Comparison of ENCODE assay signal across 9 cellular contexts in genomic region chr12:31362115-31362758, GRCh38. TPM values are rescaled to one million over a fixed set of nuclear protein-coding genes. Genes with fewer than 3 reads are reported as not detected.
A peak's percentile ranks its signal among the peaks of the same experiment; 100 is the strongest.
DNase-seq lines count a peak whose midpoint lies in the region; ATAC-seq and FAIRE-seq lines count a peak whose summit lies in the region.
"Had no signal": no experiment of that assay in that cellular context is flagged by ENCODE, and none has a peak within 500 bp of the region (broad histone marks: within the 10 kb centered on the region; RNA-seq: fewer than 3 reads in every experiment).

No MANE protein-coding gene starts in this region.

- no peaks in the 10 kb centered on the region for H3K27me3 ChIP-seq in mucosa of rectum (ENCODE audit: control insufficient read depth in 2 of 2, insufficient read depth in 2 of 2, low read length in 2 of 2)

- DNase-seq in NCI-H128 (lab: John Stamatoyannopoulos, UW; ENCODE audit: unreplicated experiment) (peak; percentile 45), frontal cortex (ENCODE audit: low spot score in 2 of 2) (no peak), GDM1 (lab: John Stamatoyannopoulos, UW) (no peak), HCEC 1CT (no peak)
- DNase-seq in activated CD8-positive, alpha-beta memory T cell treated with anti-CD3 and anti-CD28 coated beads, Interleukin-2, amount 10 ng/mL, durations not matched to agents 7 days and 5 days, result peak; percentile 41

- peak overlapping the region; percentile 20 to 69 for H3K9ac ChIP-seq in mucosa of rectum (ENCODE audit: low read depth in 1 of 2, low read length in 2 of 2)

- peak overlapping the region; percentile 82 to 84 for H3K27ac ChIP-seq in mucosa of rectum (ENCODE audit: low read depth in 2 of 2, low read length in 2 of 2)

- peaks cover 21% of the 10 kb centered on the region for H3K4me1 Mint-ChIP-seq in activated CD8-positive, alpha-beta memory T cell treated with anti-CD3 and anti-CD28 coated beads, Interleukin-2, amount 10 ng/mL, durations not matched to agents 7 days and 5 days

- no peaks in the 10 kb centered on the region for H3K9me3 ChIP-seq in mucosa of rectum (ENCODE audit: control insufficient read depth in 2 of 2, low read length in 2 of 2)

- CTCF ChIA-PET in activated CD8-positive, alpha-beta memory T cell treated with anti-CD3 and anti-CD28 coated beads, Interleukin-2, amount 10 ng/mL, durations not matched to agents 7 days and 5 days (lab: Charles Lee), result interaction anchor here (0.7 to 3.1 kb wide), 12 partner anchors 10 to 513 kb away, joined by 3 to 16 read pairs (median 4); partner anchors contain the start of gene SINHCAF

- H3K36me3 Mint-ChIP-seq in activated CD8-positive, alpha-beta memory T cell treated with anti-CD3 and anti-CD28 coated beads, Interleukin-2, amount 10 ng/mL, durations not matched to agents 7 days and 5 days, result no peaks in the 10 kb centered on the region

- no peaks in the 10 kb centered on the region for H3K27me3 Mint-ChIP-seq in activated CD8-positive, alpha-beta memory T cell treated with anti-CD3 and anti-CD28 coated beads, Interleukin-2, amount 10 ng/mL, durations not matched to agents 7 days and 5 days

- peak overlapping the region; percentile 55 to 58 for H3K4me3 ChIP-seq in mucosa of rectum (ENCODE audit: low read length in 2 of 2)
- H3K4me3 ChIP-seq: lung had no signal

- H3K27ac Mint-ChIP-seq in activated CD8-positive, alpha-beta memory T cell treated with anti-CD3 and anti-CD28 coated beads, Interleukin-2, amount 10 ng/mL, durations not matched to agents 7 days and 5 days, result peak overlapping the region; percentile 81

- peak overlapping the region; percentile 37 for H3K4me3 Mint-ChIP-seq in activated CD8-positive, alpha-beta memory T cell treated with anti-CD3 and anti-CD28 coated beads, Interleukin-2, amount 10 ng/mL, durations not matched to agents 7 days and 5 days

- peak; percentile 38 for ATAC-seq in GM18519 (IDR thresholded peaks at IDR 0.05; ENCODE audit: low FRiP score, unreplicated experiment)
- ATAC-seq in HG02571 (IDR thresholded peaks at IDR 0.05; ENCODE audit: unreplicated experiment), result peak; percentile 50
- ATAC-seq in activated CD8-positive, alpha-beta memory T cell treated with anti-CD3 and anti-CD28 coated beads, Interleukin-2, amount 10 ng/mL, durations not matched to agents 7 days and 5 days, result peak; percentile 55

- H3K36me3 ChIP-seq in mucosa of rectum (ENCODE audit: control insufficient read depth in 2 of 2, insufficient read depth in 2 of 2, low read length in 2 of 2), result no peaks in the 10 kb centered on the region

- peaks cover 18 to 24% of the 10 kb centered on the region in 2 donors for H3K4me1 ChIP-seq in mucosa of rectum (ENCODE audit: control insufficient read depth in 2 of 2, insufficient read depth in 2 of 2, low read length in 2 of 2)

- H3K9me3 Mint-ChIP-seq in activated CD8-positive, alpha-beta memory T cell treated with anti-CD3 and anti-CD28 coated beads, Interleukin-2, amount 10 ng/mL, durations not matched to agents 7 days and 5 days (ENCODE audit: low read depth), result no peaks in the 10 kb centered on the region

- FAIRE-seq in frontal cortex (lab: Jason Lieb, UNC), result no peak

RNA-seq across cellular contexts. Expression of gene SINHCAF, which starts 36.3 kb away (rescaled TPM):
- total RNA-seq in activated CD8-positive, alpha-beta memory T cell treated with anti-CD3 and anti-CD28 coated beads, Interleukin-2, amount 10 ng/mL, durations not matched to agents 7 days and 5 days, result 100 to 1,000 TPM in 1 of 2 experiments, 10 to 100 TPM in 1; 78.5 to 120 TPM
- 16.7 TPM for total RNA-seq in frontal cortex

Comparison
In these comparisons a context has a peak if more than half of its experiments do, and no peak if none do; other contexts are left out.
1. DNase-seq: peak in NCI-H128 (single experiment) and activated CD8-positive, alpha-beta memory T cell treated with anti-CD3 and anti-CD28 coated beads, Interleukin-2, amount 10 ng/mL, durations not matched to agents 7 days and 5 days (single experiment); none in frontal cortex (0 of 2), GDM1 (single experiment) and HCEC 1CT (single experiment).
2. Peak in every context shown above with its lines, with median percentiles within 50 percentile points of each other: ATAC-seq.